In genomic region chr3:154850921-154851320, GRCh38 we compare ENCODE assay signal across 25 cellular contexts.
"Had no signal": no experiment of that assay in that cellular context is flagged by ENCODE, and none has a peak within 500 bp of the region (broad histone marks: within the 10 kb centered on the region; RNA-seq: fewer than 3 reads in every experiment).

No MANE protein-coding gene starts in this region.

- ATAC-seq: naive thymus-derived CD4-positive, alpha-beta T cell; natural killer cell treated with Interleukin-12 subunit alpha and Interleukin-12 subunit beta and Interleukin-15 and Interleukin-18, amount 100 ng/mL, for 72 hours; stimulated activated memory B cell treated with anti-CD40 and anti-IgM and Interleukin-4, amounts not matched to agents 10 μg/mL and 1 μg/mL and 100 μg/mL, for 72 hours; stimulated activated naive CD8-positive, alpha-beta T cell treated with anti-CD3 and anti-CD28 coated beads, Interleukin-15, amount 100 ng/mL, for 72 hours; upper lobe of right lung had no signal

- H3K27ac Mint-ChIP-seq: immature natural killer cell; mesothelial cell of epicardium; naive thymus-derived CD4-positive, alpha-beta T cell; natural killer cell treated with Interleukin-12 subunit alpha and Interleukin-12 subunit beta and Interleukin-15 and Interleukin-18, amount 100 ng/mL, for 72 hours; progenitor cell of endocrine pancreas; stimulated activated memory B cell treated with anti-CD40 and anti-IgM and Interleukin-4, amounts not matched to agents 10 μg/mL and 1 μg/mL and 100 μg/mL, for 72 hours had no signal

- H3K4me3 Mint-ChIP-seq: immature natural killer cell; mesothelial cell of epicardium; naive thymus-derived CD4-positive, alpha-beta T cell; natural killer cell treated with Interleukin-12 subunit alpha and Interleukin-12 subunit beta and Interleukin-15 and Interleukin-18, amount 100 ng/mL, for 72 hours; stimulated activated memory B cell treated with anti-CD40 and anti-IgM and Interleukin-4, amounts not matched to agents 10 μg/mL and 1 μg/mL and 100 μg/mL, for 72 hours; stimulated activated naive CD8-positive, alpha-beta T cell treated with anti-CD3 and anti-CD28 coated beads, Interleukin-15, amount 100 ng/mL, for 72 hours had no signal

- H3K9me3 Mint-ChIP-seq: mesothelial cell of epicardium had no signal

- H3K27ac ChIP-seq: left ventricle myocardium inferior, ovary, right atrium auricular region, right lobe of liver, testis, thyroid gland, transverse colon, upper lobe of right lung had no signal

- H3K36me3 ChIP-seq: left ventricle myocardium inferior, ovary, right atrium auricular region, right lobe of liver, thyroid gland, transverse colon, upper lobe of right lung had no signal

- H3K36me3 Mint-ChIP-seq: immature natural killer cell; mesothelial cell of epicardium; naive thymus-derived CD4-positive, alpha-beta T cell; natural killer cell treated with Interleukin-12 subunit alpha and Interleukin-12 subunit beta and Interleukin-15 and Interleukin-18, amount 100 ng/mL, for 72 hours; stimulated activated memory B cell treated with anti-CD40 and anti-IgM and Interleukin-4, amounts not matched to agents 10 μg/mL and 1 μg/mL and 100 μg/mL, for 72 hours had no signal

- H3K4me1 ChIP-seq: left ventricle myocardium inferior, right atrium auricular region, right lobe of liver, testis, thyroid gland, upper lobe of right lung had no signal

- H3K4me1 Mint-ChIP-seq: immature natural killer cell; mesothelial cell of epicardium; naive thymus-derived CD4-positive, alpha-beta T cell; stimulated activated memory B cell treated with anti-CD40 and anti-IgM and Interleukin-4, amounts not matched to agents 10 μg/mL and 1 μg/mL and 100 μg/mL, for 72 hours; stimulated activated naive CD8-positive, alpha-beta T cell treated with anti-CD3 and anti-CD28 coated beads, Interleukin-15, amount 100 ng/mL, for 72 hours had no signal

- DNase-seq: hippocampal formation; immature natural killer cell; kidney; left ventricle myocardium inferior; mesendoderm; naive thymus-derived CD4-positive, alpha-beta T cell; ovary; right lobe of liver; stimulated activated CD4-positive, alpha-beta T cell treated with anti-CD3 and anti-CD28 coated beads, Interleukin-1b, Interleukin-23, amount 100 ng/mL, for 48 hours; stimulated activated CD4-positive, alpha-beta T cell treated with anti-CD3 and anti-CD28 coated beads, Interleukin-2, amount 100 ng/mL, for 48 hours; stimulated activated CD4-positive, alpha-beta T cell treated with anti-CD3 and anti-CD28 coated beads, Interleukin-4, amount 100 ng/mL, for 4 hours; stimulated activated CD8-positive, alpha-beta memory T cell treated with anti-CD3 and anti-CD28 coated beads, Interleukin-4, amount 100 ng/mL, for 48 hours; stimulated activated naive CD4-positive, alpha-beta T cell treated with Interleukin-2 at 50 U/mL for 16 hours; stimulated activated naive CD8-positive, alpha-beta T cell treated with anti-CD3 and anti-CD28 coated beads, Interleukin-15, amount 100 ng/mL, for 72 hours; testis; thyroid gland; transverse colon; upper lobe of right lung had no signal

- H3K9me3 ChIP-seq: left ventricle myocardium inferior, ovary, right atrium auricular region, right lobe of liver, testis, thyroid gland, transverse colon, upper lobe of right lung had no signal

- H3K27me3 Mint-ChIP-seq: naive thymus-derived CD4-positive, alpha-beta T cell; natural killer cell treated with Interleukin-12 subunit alpha and Interleukin-12 subunit beta and Interleukin-15 and Interleukin-18, amount 100 ng/mL, for 72 hours; progenitor cell of endocrine pancreas; stimulated activated memory B cell treated with anti-CD40 and anti-IgM and Interleukin-4, amounts not matched to agents 10 μg/mL and 1 μg/mL and 100 μg/mL, for 72 hours; stimulated activated naive CD8-positive, alpha-beta T cell treated with anti-CD3 and anti-CD28 coated beads, Interleukin-15, amount 100 ng/mL, for 72 hours had no signal

- H3K4me3 ChIP-seq: left ventricle myocardium inferior, lung, ovary, right atrium auricular region, right lobe of liver, smooth muscle cell, testis, thyroid gland, transverse colon, upper lobe of right lung had no signal
